ENCODE assay signal across 14 cellular contexts in the genomic region with DNA sequence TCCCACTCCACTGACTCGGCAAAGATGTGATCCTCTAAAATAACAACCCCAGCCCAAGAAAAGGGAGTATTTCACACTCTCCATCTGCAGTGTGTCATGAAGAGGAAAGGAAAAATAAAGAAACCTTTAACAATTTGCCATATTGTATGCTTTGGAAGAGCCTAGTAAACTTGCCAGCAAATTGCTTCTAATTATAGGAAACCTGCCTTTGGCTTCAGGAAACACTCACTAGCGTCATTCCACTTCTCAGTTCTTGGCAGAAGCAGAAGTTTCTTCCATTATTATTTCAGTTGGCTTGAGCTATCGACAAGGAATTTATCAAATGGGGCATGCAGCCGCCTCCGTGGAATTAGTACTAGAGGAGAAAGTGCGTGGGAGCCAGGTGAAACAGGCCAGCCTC.
"Had no signal": no experiment of that assay in that cellular context is flagged by ENCODE, and none has a peak within 500 bp of the region (broad histone marks: within the 10 kb centered on the region; RNA-seq: fewer than 3 reads in every experiment).

No MANE protein-coding gene starts in this region.

- H3K27ac Mint-ChIP-seq: activated naive CD4-positive, alpha-beta T cell treated with anti-CD3 and anti-CD28 coated beads, Interleukin-2, amount 50 U/mL, for 24 hours; naive thymus-derived CD4-positive, alpha-beta T cell; stimulated activated effector memory CD8-positive, alpha-beta T cell treated with anti-CD3 and anti-CD28 coated beads, Interleukin-12 subunit alpha, Interleukin-12 subunit beta, amount 100 ng/mL, for 72 hours had no signal

- H3K4me1 Mint-ChIP-seq: activated naive CD4-positive, alpha-beta T cell treated with anti-CD3 and anti-CD28 coated beads, Interleukin-2, amount 50 U/mL, for 24 hours; naive thymus-derived CD4-positive, alpha-beta T cell; stimulated activated effector memory CD8-positive, alpha-beta T cell treated with anti-CD3 and anti-CD28 coated beads, Interleukin-12 subunit alpha, Interleukin-12 subunit beta, amount 100 ng/mL, for 72 hours had no signal

- H3K4me1 ChIP-seq: lower lobe of right lung, upper lobe of left lung had no signal

- H3K27me3 Mint-ChIP-seq: activated naive CD4-positive, alpha-beta T cell treated with anti-CD3 and anti-CD28 coated beads, Interleukin-2, amount 50 U/mL, for 24 hours had no signal

- ATAC-seq: activated CD4-positive, CD25-positive, alpha-beta regulatory T cell treated with anti-CD3 and anti-CD28 coated beads, Interleukin-2, amount 50 U/mL, for 24 hours; lower lobe of right lung; naive thymus-derived CD4-positive, alpha-beta T cell; stimulated activated effector memory CD8-positive, alpha-beta T cell treated with anti-CD3 and anti-CD28 coated beads, Interleukin-12 subunit alpha, Interleukin-12 subunit beta, amount 100 ng/mL, for 72 hours had no signal

- H3K4me3 Mint-ChIP-seq: activated naive CD4-positive, alpha-beta T cell treated with anti-CD3 and anti-CD28 coated beads, Interleukin-2, amount 50 U/mL, for 24 hours; naive thymus-derived CD4-positive, alpha-beta T cell; stimulated activated effector memory CD8-positive, alpha-beta T cell treated with anti-CD3 and anti-CD28 coated beads, Interleukin-12 subunit alpha, Interleukin-12 subunit beta, amount 100 ng/mL, for 72 hours had no signal

- H3K4me2 ChIP-seq: smooth muscle cell had no signal

- H3K36me3 ChIP-seq: esophagus squamous epithelium, lower lobe of right lung, upper lobe of left lung had no signal

- H3K36me3 Mint-ChIP-seq: activated naive CD4-positive, alpha-beta T cell treated with anti-CD3 and anti-CD28 coated beads, Interleukin-2, amount 50 U/mL, for 24 hours; naive thymus-derived CD4-positive, alpha-beta T cell; stimulated activated effector memory CD8-positive, alpha-beta T cell treated with anti-CD3 and anti-CD28 coated beads, Interleukin-12 subunit alpha, Interleukin-12 subunit beta, amount 100 ng/mL, for 72 hours had no signal

- H3K9me3 Mint-ChIP-seq: activated naive CD4-positive, alpha-beta T cell treated with anti-CD3 and anti-CD28 coated beads, Interleukin-2, amount 50 U/mL, for 24 hours; stimulated activated effector memory CD8-positive, alpha-beta T cell treated with anti-CD3 and anti-CD28 coated beads, Interleukin-12 subunit alpha, Interleukin-12 subunit beta, amount 100 ng/mL, for 72 hours had no signal

- H3K27ac ChIP-seq: esophagus squamous epithelium, lower lobe of right lung, upper lobe of left lung had no signal

- DNase-seq: activated CD4-positive, alpha-beta T cell treated with anti-CD3 and anti-CD28 coated beads, Interleukin-2, amount 50 U/mL, for 4 hours; activated effector memory CD4-positive, alpha-beta T cell treated with Interleukin-2 at 50 U/mL for 16 hours; activated T-cell treated with anti-CD3 and anti-CD28 coated beads, Interleukin-2, amount 50 U/mL, for 1 hour; esophagus squamous epithelium; kidney; lower lobe of right lung; naive thymus-derived CD4-positive, alpha-beta T cell; upper lobe of left lung had no signal

- H3K27me3 ChIP-seq: upper lobe of left lung had no signal

- H3K9me3 ChIP-seq: esophagus squamous epithelium, lower lobe of right lung, upper lobe of left lung had no signal

- FAIRE-seq: bronchial epithelial cell, frontal cortex, kidney had no signal

- H3K4me3 ChIP-seq: esophagus squamous epithelium, lower lobe of right lung, smooth muscle cell, upper lobe of left lung had no signal
